In the genomic region with DNA sequence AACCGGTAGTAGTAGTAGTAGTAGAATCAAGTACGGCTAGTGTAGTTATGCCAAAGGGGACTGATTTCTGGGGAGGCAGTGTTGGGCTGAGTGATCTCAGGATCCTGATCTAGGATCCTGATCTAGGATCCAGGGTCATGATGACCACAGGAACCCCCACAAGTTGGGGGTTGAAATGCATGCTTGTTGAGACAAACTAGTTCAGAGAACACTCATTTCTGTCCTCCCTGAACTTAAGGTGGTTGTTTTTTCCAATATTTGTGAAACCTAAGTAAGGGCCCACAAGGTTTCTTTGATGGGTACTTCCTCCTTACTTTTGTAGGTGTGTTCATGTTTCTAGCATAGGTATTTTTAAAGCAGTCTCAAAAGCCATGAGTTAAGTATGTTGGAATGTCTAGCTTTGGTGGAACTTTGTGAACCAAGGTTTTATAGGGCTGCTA, we compare ENCODE assay signal across 15 cellular contexts. TPM values are rescaled to one million over a fixed set of nuclear protein-coding genes. Genes with fewer than 3 reads are reported as not detected.
DNase-seq lines count a peak whose midpoint lies in the region; ATAC-seq, FAIRE-seq and TF ChIP-seq lines count a peak whose summit lies in the region.
"Had no signal": no experiment of that assay in that cellular context is flagged by ENCODE, and none has a peak within 500 bp of the region (broad histone marks: within the 10 kb centered on the region; RNA-seq: fewer than 3 reads in every experiment).

No MANE protein-coding gene starts in this region.

- dilution Hi-C loops in keratinocyte (cut with MboI; ENCODE audit: extremely low pct_ligation_motif_present, low sequenced_read_pairs): no loop called here

- H3K27me3 ChIP-seq in keratinocyte (ENCODE audit: control insufficient read depth, extremely low read depth, insufficient read depth, low read length) (no peaks in the 10 kb centered on the region), body of pancreas (no peaks in the 10 kb centered on the region)
- H3K27me3 ChIP-seq: BE2C had no signal

- CTCF ChIA-PET in GM10248 (lab: Yijun Ruan, JAX): interaction anchor here (1.6 to 2.0 kb wide), 3 partner anchors 12 to 15 kb away, joined by 4 to 6 read pairs (median 4); no protein-coding TSS in a partner anchor

- H3K4me1 ChIP-seq in keratinocyte (ENCODE audit: control insufficient read depth, extremely low read depth, insufficient read depth, low read length) (peaks cover 34% of the 10 kb centered on the region), body of pancreas (no peaks in the 10 kb centered on the region)
- H3K4me1 ChIP-seq: BE2C had no signal

- intact Hi-C loops in body of pancreas (cut with DNase I): no loop called here

- DNase-seq in GM18507 (ENCODE audit: extremely low spot score, insufficient read length, low read depth) (no peak), keratinocyte (ENCODE audit: low read depth, low spot score) (no peak), NK-92 (lab: John Stamatoyannopoulos, UW; ENCODE audit: unreplicated experiment) (no peak), GM10248 (ENCODE audit: extremely low spot score) (no peak), SK-N-DZ (ENCODE audit: low spot score) (no peak), body of pancreas (no peak)
- DNase-seq: BE2C, GOT3, Karpas-422, midbrain had no signal

- no peaks in the 10 kb centered on the region for H3K36me3 ChIP-seq in keratinocyte (ENCODE audit: control insufficient read depth in 2 of 2, extremely low read depth in 1 of 2, insufficient read depth in 2 of 2, low read length in 2 of 2)
- no peaks in the 10 kb centered on the region for H3K36me3 ChIP-seq in body of pancreas (replicated peaks in 1 of 2; ENCODE audit: insufficient read depth in 1 of 2, low read depth in 2 of 2)
- H3K36me3 ChIP-seq: BE2C had no signal

- peak; percentile 9 for FAIRE-seq in GM18507 (lab: Jason Lieb, UNC)
- peak; percentile 67 for FAIRE-seq in keratinocyte (lab: Jason Lieb, UNC)

- H3K9me3 ChIP-seq in keratinocyte (ENCODE audit: control insufficient read depth, low read depth, low read length) (no peaks in the 10 kb centered on the region), body of pancreas (no peaks in the 10 kb centered on the region)
- H3K9me3 ChIP-seq: BE2C had no signal

- H3K9ac ChIP-seq in keratinocyte (ENCODE audit: control insufficient read depth, extremely low read depth, insufficient read depth, low read length): peak overlapping the region; percentile 28

- POLR2A ChIA-PET in GM10248 (lab: Yijun Ruan, JAX): no interaction called here

- TF ChIP-seq CTCF in keratinocyte (optimal IDR thresholded peaks at IDR 0.05 in 1 of 3, IDR thresholded peaks at IDR 0.05 in 1 of 3, conservative IDR thresholded peaks at IDR 0.05 in 1 of 3; ENCODE audit: extremely low read depth in 1 of 3, insufficient read depth in 2 of 3, low read length in 3 of 3): no peak
- no peak for TF ChIP-seq CTCF in GM10248 (IDR thresholded peaks at IDR 0.05; ENCODE audit: control extremely low read depth, extremely low read depth, low read depth, missing control alignments)
- TF ChIP-seq CTCF in body of pancreas (IDR thresholded peaks at IDR 0.05): no peak

- 84 to 94% methylated on average over 2 of the region's 2 CpGs for WGBS in body of pancreas, 2 donors

- no peak for TF ChIP-seq POLR2A in body of pancreas (IDR thresholded peaks at IDR 0.05)

- H2AFZ ChIP-seq in keratinocyte (ENCODE audit: control insufficient read depth, low read length): peak overlapping the region; percentile 87

- H3K4me2 ChIP-seq in keratinocyte (ENCODE audit: control insufficient read depth, extremely low read depth, insufficient read depth, low read depth, low read length): peak overlapping the region; percentile 25

- no peaks in the 10 kb centered on the region for H4K20me1 ChIP-seq in keratinocyte (ENCODE audit: control insufficient read depth, extremely low read depth, insufficient read depth, low read length)

- H3K4me3 ChIP-seq in keratinocyte (ENCODE audit: control insufficient read depth in 2 of 3, extremely low read depth in 1 of 3, insufficient read depth in 2 of 3, low read depth in 1 of 3, low read length in 3 of 3) (no peak overlapping the region), body of pancreas (no peak overlapping the region)

- peak; percentile 71 for ATAC-seq in GM21717 (IDR thresholded peaks at IDR 0.05; ENCODE audit: unreplicated experiment)
- peak; percentile 59 for ATAC-seq in HG03520 (IDR thresholded peaks at IDR 0.05; ENCODE audit: unreplicated experiment)
- no peak for ATAC-seq in body of pancreas

- H3K9me1 ChIP-seq in keratinocyte (ENCODE audit: control insufficient read depth, extremely low read depth, insufficient read depth, low read length): no peaks in the 10 kb centered on the region

- H3K27ac ChIP-seq in keratinocyte (ENCODE audit: control insufficient read depth, insufficient read depth, low read length) (peak overlapping the region; percentile 62), body of pancreas (no peak overlapping the region)

- H3K79me2 ChIP-seq in keratinocyte (ENCODE audit: control insufficient read depth, insufficient read depth, low read length): no peaks in the 10 kb centered on the region

RNA-seq across cellular contexts. Expression of gene PDC, which starts 33.9 kb away (rescaled TPM):
- not detected in 3 replicates for polyA plus RNA-seq in keratinocyte
- polyA plus RNA-seq in keratinocyte (2011; ENCODE audit: low read depth): not detected
- polyA plus RNA-seq in keratinocyte (2011; cell fraction: cytosol; rRNA removed): not detected in 2 replicates
- not detected in 2 replicates for polyA plus RNA-seq in keratinocyte (2011; cell fraction: nucleus; rRNA removed)
- polyA plus RNA-seq in keratinocyte (2012; ENCODE audit: low replicate concordance): not detected in 2 replicates
- polyA minus RNA-seq in keratinocyte: not detected in 3 replicates
- polyA minus RNA-seq in keratinocyte (2011; cell fraction: cytosol; rRNA and poly(A)+ RNA removed): not detected
- not detected in 2 replicates for polyA minus RNA-seq in keratinocyte (2011; cell fraction: nucleus; rRNA and poly(A)+ RNA removed)
- polyA plus RNA-seq in SK-N-DZ (2014; cell fraction: cytosol; rRNA removed): not detected in 2 replicates
- not detected in 2 replicates for polyA plus RNA-seq in SK-N-DZ (2014; cell fraction: nucleus; rRNA removed)
- not detected for total RNA-seq in body of pancreas
- total RNA-seq: activated CD8-positive, alpha-beta memory T cell treated with anti-CD3 and anti-CD28 coated beads for 36 hours; osteocyte; T-helper 2 cell treated with Interferon-gamma antibody and Interleukin-4, amounts not matched to agents 100 ng/mL and 5 ng/mL, for 36 hours had no signal
